ENCODE assay signal across 8 cellular contexts in the genomic region with DNA sequence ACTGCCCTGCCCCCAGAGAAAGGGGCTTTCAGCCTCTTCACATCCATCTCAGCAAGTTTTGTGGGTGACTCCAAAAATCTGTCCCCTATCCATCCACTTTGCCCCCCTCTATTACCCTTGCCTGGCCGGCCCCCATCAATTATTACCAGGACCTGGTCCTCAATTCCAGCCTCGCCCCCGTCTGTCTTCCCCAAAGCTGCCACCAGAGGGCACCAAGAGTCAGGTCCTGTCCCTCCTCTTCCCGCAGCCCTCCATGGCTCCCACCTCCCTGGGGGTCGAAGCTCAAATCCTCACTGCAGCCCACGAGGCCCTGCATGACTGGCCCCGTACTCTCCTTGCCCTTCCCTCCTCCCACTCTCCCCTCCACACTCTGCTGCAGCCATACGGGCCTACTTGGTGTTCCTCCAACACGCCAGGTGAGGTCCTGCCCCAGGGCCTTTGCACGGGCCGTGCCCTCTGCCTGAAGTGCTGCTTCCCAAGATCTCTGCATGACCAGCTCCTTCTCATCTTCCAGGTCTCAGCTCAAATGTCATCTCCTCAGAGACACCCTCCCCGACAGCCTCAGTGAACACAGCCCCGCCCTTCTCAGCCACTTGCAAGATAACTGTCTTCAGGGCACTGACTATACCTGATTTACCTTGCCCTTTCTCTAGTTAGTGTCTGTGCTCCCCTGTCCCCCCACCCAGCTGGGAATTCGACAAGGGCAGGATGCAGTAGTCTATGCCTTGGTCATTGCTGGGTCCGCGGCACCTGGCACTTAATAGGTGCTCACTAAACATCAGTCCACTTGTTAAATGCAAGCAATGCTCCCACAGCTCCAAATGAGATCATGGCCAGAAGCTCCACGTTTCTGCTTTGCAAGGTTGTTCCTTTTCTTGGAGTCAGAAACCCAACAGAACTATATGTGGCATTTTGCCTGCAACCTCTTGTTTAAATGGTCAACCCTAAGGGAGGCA. TPM values are rescaled to one million over a fixed set of nuclear protein-coding genes. Genes with fewer than 3 reads are reported as not detected.
DNase-seq lines count a peak whose midpoint lies in the region; ATAC-seq and TF ChIP-seq lines count a peak whose summit lies in the region.

No MANE protein-coding gene starts in this region.

- peak; percentile 85 for DNase-seq in ELF-1 (ENCODE audit: low read depth, low spot score)
- peak; percentile 79 for DNase-seq in activated CD8-positive, alpha-beta memory T cell treated with anti-CD3 and anti-CD28 coated beads, Interleukin-2, amount 10 ng/mL, durations not matched to agents 7 days and 5 days
- no peak for DNase-seq in epithelial cell of proximal tubule (ENCODE audit: low read depth)

- no peaks in the 10 kb centered on the region for H3K9me2 ChIP-seq in Loucy (replicated peaks; ENCODE audit: low read depth, low read length)

- CTCF ChIA-PET in activated CD8-positive, alpha-beta memory T cell treated with anti-CD3 and anti-CD28 coated beads, Interleukin-2, amount 10 ng/mL, durations not matched to agents 7 days and 5 days (lab: Charles Lee) = interaction anchor here (0.6 to 3.6 kb wide), 15 partner anchors 9 to 235 kb away, joined by 3 to 52 read pairs (median 4); partner anchors contain the start of genes FEM1A and TNFAIP8L1

- H3K9me3 ChIP-seq in Loucy (ENCODE audit: insufficient read depth, low read depth, low read length) = no peaks in the 10 kb centered on the region

- no peaks in the 10 kb centered on the region for H4K20me1 ChIP-seq in Loucy (ENCODE audit: insufficient read depth, low read length, poor library complexity, severe bottlenecking)

- H3K79me2 ChIP-seq in Loucy (ENCODE audit: insufficient read depth, low read length) = no peaks in the 10 kb centered on the region

- no peaks in the 10 kb centered on the region for H3K36me3 Mint-ChIP-seq in activated CD8-positive, alpha-beta memory T cell treated with anti-CD3 and anti-CD28 coated beads, Interleukin-2, amount 10 ng/mL, durations not matched to agents 7 days and 5 days
- no peaks in the 10 kb centered on the region for H3K36me3 Mint-ChIP-seq in nephron (ENCODE audit: low read depth)
- H3K36me3 Mint-ChIP-seq in stimulated activated naive CD8-positive, alpha-beta T cell treated with anti-CD3 and anti-CD28 coated beads, Interleukin-15, Interleukin-2, amounts not matched to agents 100 ng/mL and 50 ng/mL, for 24 hours (ENCODE audit: low read depth) = no peaks in the 10 kb centered on the region

- no peak overlapping the region for H3K4me3 Mint-ChIP-seq in activated CD8-positive, alpha-beta memory T cell treated with anti-CD3 and anti-CD28 coated beads, Interleukin-2, amount 10 ng/mL, durations not matched to agents 7 days and 5 days
- H3K4me3 Mint-ChIP-seq in nephron = peak overlapping the region in 1 of 3 experiments; percentile 13
- no peak overlapping the region for H3K4me3 Mint-ChIP-seq in stimulated activated naive CD8-positive, alpha-beta T cell treated with anti-CD3 and anti-CD28 coated beads, Interleukin-15, Interleukin-2, amounts not matched to agents 100 ng/mL and 50 ng/mL, for 24 hours

- H3K27me3 Mint-ChIP-seq in activated CD8-positive, alpha-beta memory T cell treated with anti-CD3 and anti-CD28 coated beads, Interleukin-2, amount 10 ng/mL, durations not matched to agents 7 days and 5 days = peaks cover 36% of the 10 kb centered on the region
- H3K27me3 Mint-ChIP-seq in nephron (ENCODE audit: low read depth) = peaks cover 12% of the 10 kb centered on the region
- H3K27me3 Mint-ChIP-seq in stimulated activated naive CD8-positive, alpha-beta T cell treated with anti-CD3 and anti-CD28 coated beads, Interleukin-15, Interleukin-2, amounts not matched to agents 100 ng/mL and 50 ng/mL, for 24 hours = peaks cover 41% of the 10 kb centered on the region

- H3K4me3 ChIP-seq in Loucy (ENCODE audit: low read length, poor library complexity, severe bottlenecking) = no peak overlapping the region
- H3K4me3 ChIP-seq in epithelial cell of proximal tubule (ENCODE audit: low read depth, low read length) = no peak overlapping the region

- H3K9ac ChIP-seq in Loucy (ENCODE audit: low read depth, low read length, poor library complexity, severe bottlenecking) = no peak overlapping the region

- no peaks in the 10 kb centered on the region for H3K9me3 Mint-ChIP-seq in activated CD8-positive, alpha-beta memory T cell treated with anti-CD3 and anti-CD28 coated beads, Interleukin-2, amount 10 ng/mL, durations not matched to agents 7 days and 5 days (ENCODE audit: low read depth)
- no peaks in the 10 kb centered on the region for H3K9me3 Mint-ChIP-seq in nephron
- H3K9me3 Mint-ChIP-seq in stimulated activated naive CD8-positive, alpha-beta T cell treated with anti-CD3 and anti-CD28 coated beads, Interleukin-15, Interleukin-2, amounts not matched to agents 100 ng/mL and 50 ng/mL, for 24 hours = no peaks in the 10 kb centered on the region

- H2AFZ ChIP-seq in Loucy (ENCODE audit: low read length) = no peak overlapping the region

- H3K4me1 Mint-ChIP-seq in activated CD8-positive, alpha-beta memory T cell treated with anti-CD3 and anti-CD28 coated beads, Interleukin-2, amount 10 ng/mL, durations not matched to agents 7 days and 5 days = no peaks in the 10 kb centered on the region
- peaks cover 27% of the 10 kb centered on the region for H3K4me1 Mint-ChIP-seq in nephron
- H3K4me1 Mint-ChIP-seq in stimulated activated naive CD8-positive, alpha-beta T cell treated with anti-CD3 and anti-CD28 coated beads, Interleukin-15, Interleukin-2, amounts not matched to agents 100 ng/mL and 50 ng/mL, for 24 hours (ENCODE audit: low read depth) = peaks cover 12% of the 10 kb centered on the region

- peaks cover 7% of the 10 kb centered on the region for H3K4me1 ChIP-seq in Loucy (ENCODE audit: insufficient read depth, low read length, poor library complexity, severe bottlenecking)

- peak; percentile 64 for ATAC-seq in activated CD8-positive, alpha-beta memory T cell treated with anti-CD3 and anti-CD28 coated beads, Interleukin-2, amount 10 ng/mL, durations not matched to agents 7 days and 5 days
- ATAC-seq in HG02610 (IDR thresholded peaks at IDR 0.05; ENCODE audit: unreplicated experiment) (no peak), GM21381 (IDR thresholded peaks at IDR 0.05; ENCODE audit: unreplicated experiment) (no peak)

- no peak overlapping the region for H3K4me2 ChIP-seq in Loucy (ENCODE audit: low read depth, low read length, poor library complexity, severe bottlenecking)

- no peaks in the 10 kb centered on the region for H3K27me3 ChIP-seq in Loucy (ENCODE audit: insufficient read depth, low read length, poor library complexity, severe bottlenecking)

- H3F3A ChIP-seq in Loucy (ENCODE audit: low read depth) = no peaks in the 10 kb centered on the region

- no peak overlapping the region for H3K27ac Mint-ChIP-seq in activated CD8-positive, alpha-beta memory T cell treated with anti-CD3 and anti-CD28 coated beads, Interleukin-2, amount 10 ng/mL, durations not matched to agents 7 days and 5 days
- peak overlapping the region; percentile 31 to 84 (median 75) for H3K27ac Mint-ChIP-seq in nephron
- peak overlapping the region; percentile 34 for H3K27ac Mint-ChIP-seq in stimulated activated naive CD8-positive, alpha-beta T cell treated with anti-CD3 and anti-CD28 coated beads, Interleukin-15, Interleukin-2, amounts not matched to agents 100 ng/mL and 50 ng/mL, for 24 hours

- TF ChIP-seq CTCF in Loucy (conservative IDR thresholded peaks at IDR 0.05; ENCODE audit: low read length) (peak; percentile 76), epithelial cell of proximal tubule (conservative IDR thresholded peaks at IDR 0.05; ENCODE audit: low read depth, low read length) (peak; percentile 84), nephron (IDR thresholded peaks at IDR 0.05; ENCODE audit: unreplicated experiment in 3 of 3) (peak; percentile 57 to 61 (median 58))

- no peaks in the 10 kb centered on the region for H3K36me3 ChIP-seq in Loucy (ENCODE audit: insufficient read depth, low read length)

RNA-seq across cellular contexts. Expression of gene SEMA6B, which starts 16.8 kb away (rescaled TPM):
- not detected for total RNA-seq in activated CD8-positive, alpha-beta memory T cell treated with anti-CD3 and anti-CD28 coated beads, Interleukin-2, amount 10 ng/mL, durations not matched to agents 7 days and 5 days
- total RNA-seq in epithelial cell of proximal tubule = 0.65 TPM in 1 of 2 replicates, not detected in the other

RNA-seq across cellular contexts. Expression of gene LRG1, which starts 36.4 kb away (rescaled TPM):
- under 1 TPM; 0.32 to 0.35 TPM for total RNA-seq in activated CD8-positive, alpha-beta memory T cell treated with anti-CD3 and anti-CD28 coated beads, Interleukin-2, amount 10 ng/mL, durations not matched to agents 7 days and 5 days
- total RNA-seq in epithelial cell of proximal tubule = 0.35 TPM in 1 of 2 replicates, not detected in the other

RNA-seq across cellular contexts. Expression of gene PLIN5, which starts 41.2 kb away (rescaled TPM):
- total RNA-seq in activated CD8-positive, alpha-beta memory T cell treated with anti-CD3 and anti-CD28 coated beads, Interleukin-2, amount 10 ng/mL, durations not matched to agents 7 days and 5 days = not detected
- total RNA-seq in epithelial cell of proximal tubule = 0.06 TPM in 1 of 2 replicates, not detected in the other

RNA-seq across cellular contexts. Expression of gene PLIN4, which starts 58.0 kb away (rescaled TPM):
- not detected for total RNA-seq in activated CD8-positive, alpha-beta memory T cell treated with anti-CD3 and anti-CD28 coated beads, Interleukin-2, amount 10 ng/mL, durations not matched to agents 7 days and 5 days
- not detected in 2 replicates for total RNA-seq in epithelial cell of proximal tubule
